15 cellular contexts compared by ENCODE assay signal in the genomic region with DNA sequence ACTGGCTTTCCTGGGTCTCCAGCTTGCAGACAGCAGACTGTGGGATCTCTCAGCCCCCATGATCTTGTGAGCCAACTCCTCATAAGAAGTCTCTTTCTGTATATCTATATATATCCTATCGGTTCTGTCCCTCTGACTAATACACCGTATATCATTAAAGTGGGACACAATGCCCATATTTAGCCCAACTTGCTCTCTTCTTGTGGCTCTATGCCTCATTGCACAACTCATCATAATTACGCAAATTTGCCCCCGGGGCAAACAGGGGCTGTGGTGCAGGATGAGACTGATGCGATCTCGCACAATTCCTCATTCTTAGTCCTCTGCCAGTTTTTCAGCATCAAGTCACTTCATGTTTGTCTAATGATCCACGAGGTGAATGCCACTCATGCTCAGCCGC.
A peak's percentile ranks its signal among the peaks of the same experiment; 100 is the strongest.
DNase-seq lines count a peak whose midpoint lies in the region; ATAC-seq, FAIRE-seq and TF ChIP-seq lines count a peak whose summit lies in the region.
"Had no signal": no experiment of that assay in that cellular context is flagged by ENCODE, and none has a peak within 500 bp of the region (broad histone marks: within the 10 kb centered on the region; RNA-seq: fewer than 3 reads in every experiment).

No MANE protein-coding gene starts in this region.

- peak overlapping the region; percentile 66 for H3K27ac ChIP-seq in keratinocyte (ENCODE audit: control insufficient read depth, insufficient read depth, low read length)
- H3K27ac ChIP-seq: cardiac muscle cell had no signal

- no peaks in the 10 kb centered on the region for H3K27me3 ChIP-seq in keratinocyte (ENCODE audit: control insufficient read depth, extremely low read depth, insufficient read depth, low read length)
- H3K27me3 ChIP-seq: cardiac muscle cell had no signal

- H3K4me3 ChIP-seq in GM12865 (ENCODE audit: low read depth, low read length) = no peak overlapping the region
- H3K4me3 ChIP-seq in keratinocyte (ENCODE audit: control insufficient read depth in 2 of 3, extremely low read depth in 1 of 3, insufficient read depth in 2 of 3, low read depth in 1 of 3, low read length in 3 of 3) = peak overlapping the region in 1 of 3 experiments; percentile 24
- H3K4me3 ChIP-seq: cardiac muscle cell had no signal

- H4K20me1 ChIP-seq in keratinocyte (ENCODE audit: control insufficient read depth, extremely low read depth, insufficient read depth, low read length) = no peaks in the 10 kb centered on the region

- no peak overlapping the region for H3K4me3 Mint-ChIP-seq in activated CD8-positive, alpha-beta memory T cell treated with anti-CD3 and anti-CD28 coated beads, Interleukin-2, amount 10 ng/mL, durations not matched to agents 7 days and 5 days
- H3K4me3 Mint-ChIP-seq: CD4-positive, CD25-positive, alpha-beta regulatory T cell; stimulated activated naive CD8-positive, alpha-beta T cell treated with anti-CD3 and anti-CD28 coated beads, Interleukin-15, Interleukin-2, amounts not matched to agents 100 ng/mL and 50 ng/mL, for 24 hours had no signal

- no peak overlapping the region for H3K27ac Mint-ChIP-seq in activated CD8-positive, alpha-beta memory T cell treated with anti-CD3 and anti-CD28 coated beads, Interleukin-2, amount 10 ng/mL, durations not matched to agents 7 days and 5 days
- H3K27ac Mint-ChIP-seq: stimulated activated naive CD8-positive, alpha-beta T cell treated with anti-CD3 and anti-CD28 coated beads, Interleukin-15, Interleukin-2, amounts not matched to agents 100 ng/mL and 50 ng/mL, for 24 hours had no signal

- no peaks in the 10 kb centered on the region for H3K4me1 Mint-ChIP-seq in activated CD8-positive, alpha-beta memory T cell treated with anti-CD3 and anti-CD28 coated beads, Interleukin-2, amount 10 ng/mL, durations not matched to agents 7 days and 5 days
- H3K4me1 Mint-ChIP-seq: CD4-positive, CD25-positive, alpha-beta regulatory T cell had no signal

- no peaks in the 10 kb centered on the region for H3K79me2 ChIP-seq in keratinocyte (ENCODE audit: control insufficient read depth, insufficient read depth, low read length)

- H2AFZ ChIP-seq in keratinocyte (ENCODE audit: control insufficient read depth, low read length) = no peak overlapping the region

- peak; percentile 94 for FAIRE-seq in keratinocyte (lab: Jason Lieb, UNC)

- no peaks in the 10 kb centered on the region for H3K9me3 ChIP-seq in keratinocyte (ENCODE audit: control insufficient read depth, low read depth, low read length)

- peak; percentile 58 for DNase-seq in GM12865 (ENCODE audit: low read depth)
- peak; percentile 100 for DNase-seq in RPMI7951 (ENCODE audit: low read depth)
- DNase-seq in keratinocyte (ENCODE audit: low read depth, low spot score) = peak; percentile 96
- DNase-seq in AG08396 (ENCODE audit: low spot score) = no peak
- no peak for DNase-seq in activated CD8-positive, alpha-beta memory T cell treated with anti-CD3 and anti-CD28 coated beads, Interleukin-2, amount 10 ng/mL, durations not matched to agents 7 days and 5 days
- no peak for DNase-seq in SKM-1 (lab: John Stamatoyannopoulos, UW; ENCODE audit: unreplicated experiment)
- DNase-seq: activated T-cell treated with anti-CD3 and anti-CD28 coated beads, Interleukin-2, amount 50 U/mL, for 48 hours; CD4-positive, CD25-positive, alpha-beta regulatory T cell; Kasumi-1; left colon; NCI-H82 had no signal

- peaks cover 2% of the 10 kb centered on the region for H3K9me1 ChIP-seq in keratinocyte (ENCODE audit: control insufficient read depth, extremely low read depth, insufficient read depth, low read length)

- no peaks in the 10 kb centered on the region for H3K36me3 ChIP-seq in keratinocyte (ENCODE audit: control insufficient read depth in 2 of 2, extremely low read depth in 1 of 2, insufficient read depth in 2 of 2, low read length in 2 of 2)
- H3K36me3 ChIP-seq: cardiac muscle cell had no signal

- H3K27me3 Mint-ChIP-seq in activated CD8-positive, alpha-beta memory T cell treated with anti-CD3 and anti-CD28 coated beads, Interleukin-2, amount 10 ng/mL, durations not matched to agents 7 days and 5 days = peaks cover 29% of the 10 kb centered on the region

- CTCF ChIA-PET in activated CD8-positive, alpha-beta memory T cell treated with anti-CD3 and anti-CD28 coated beads, Interleukin-2, amount 10 ng/mL, durations not matched to agents 7 days and 5 days (lab: Charles Lee) = interaction anchor here (0.8 kb wide), 1 partner anchor 110 kb away, joined by 4 read pairs; no protein-coding TSS in a partner anchor

- peak overlapping the region; percentile 79 for H3K4me2 ChIP-seq in keratinocyte (ENCODE audit: control insufficient read depth, extremely low read depth, insufficient read depth, low read depth, low read length)

- ATAC-seq in HG03175 (IDR thresholded peaks at IDR 0.05; ENCODE audit: unreplicated experiment) (peak; percentile 37), HG03135 (IDR thresholded peaks at IDR 0.05; ENCODE audit: unreplicated experiment) (no peak)
- no peak for ATAC-seq in activated CD8-positive, alpha-beta memory T cell treated with anti-CD3 and anti-CD28 coated beads, Interleukin-2, amount 10 ng/mL, durations not matched to agents 7 days and 5 days
- ATAC-seq: left colon had no signal

- no peaks in the 10 kb centered on the region for H3K36me3 Mint-ChIP-seq in activated CD8-positive, alpha-beta memory T cell treated with anti-CD3 and anti-CD28 coated beads, Interleukin-2, amount 10 ng/mL, durations not matched to agents 7 days and 5 days
- H3K36me3 Mint-ChIP-seq: CD4-positive, CD25-positive, alpha-beta regulatory T cell had no signal

- H3K4me1 ChIP-seq in keratinocyte (ENCODE audit: control insufficient read depth, extremely low read depth, insufficient read depth, low read length) = peaks cover 32% of the 10 kb centered on the region

- H3K9me3 Mint-ChIP-seq in activated CD8-positive, alpha-beta memory T cell treated with anti-CD3 and anti-CD28 coated beads, Interleukin-2, amount 10 ng/mL, durations not matched to agents 7 days and 5 days (ENCODE audit: low read depth) = no peaks in the 10 kb centered on the region
- H3K9me3 Mint-ChIP-seq: stimulated activated naive CD8-positive, alpha-beta T cell treated with anti-CD3 and anti-CD28 coated beads, Interleukin-15, Interleukin-2, amounts not matched to agents 100 ng/mL and 50 ng/mL, for 24 hours had no signal

- dilution Hi-C loops in keratinocyte (cut with MboI; ENCODE audit: extremely low pct_ligation_motif_present, low sequenced_read_pairs) = no loop called here

- peak overlapping the region; percentile 50 for H3K9ac ChIP-seq in keratinocyte (ENCODE audit: control insufficient read depth, extremely low read depth, insufficient read depth, low read length)

- no peak for TF ChIP-seq CTCF in GM12865 (IDR thresholded peaks at IDR 0.05; ENCODE audit: insufficient read depth, low read depth, low read length, missing control alignments)
- no peak for TF ChIP-seq CTCF in keratinocyte (optimal IDR thresholded peaks at IDR 0.05 in 1 of 3, IDR thresholded peaks at IDR 0.05 in 1 of 3, conservative IDR thresholded peaks at IDR 0.05 in 1 of 3; ENCODE audit: extremely low read depth in 1 of 3, insufficient read depth in 2 of 3, low read length in 3 of 3)

Comparison
In these comparisons a context has a peak if more than half of its experiments do, and no peak if none do; other contexts are left out.
1. DNase-seq: peak in GM12865 (single experiment), RPMI7951 (single experiment) and keratinocyte (single experiment); none in AG08396 (single experiment), activated CD8-positive, alpha-beta memory T cell treated with anti-CD3 and anti-CD28 coated beads, Interleukin-2, amount 10 ng/mL, durations not matched to agents 7 days and 5 days (single experiment) and SKM-1 (single experiment).